23 cellular contexts compared by ENCODE assay signal in the genomic region with DNA sequence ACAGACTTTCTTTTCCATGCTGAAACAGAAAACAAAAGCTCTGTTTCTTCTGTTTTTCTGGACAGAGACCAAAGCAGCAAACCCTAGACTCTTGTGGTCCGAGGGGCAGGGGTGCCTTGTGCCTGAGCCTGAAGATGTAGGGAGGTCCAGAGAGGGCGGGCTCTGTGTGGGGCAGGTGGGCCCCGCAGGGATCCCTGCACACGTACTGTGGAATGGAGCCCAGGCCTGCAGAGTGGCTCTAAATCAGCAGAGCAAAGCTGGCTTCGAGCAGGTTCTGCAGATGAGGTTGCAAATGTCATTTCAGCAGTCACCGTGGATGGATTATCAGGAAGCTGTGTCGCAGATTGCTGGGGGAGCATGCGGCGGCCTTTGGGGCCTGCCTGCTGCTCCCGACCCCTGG.
"Had no signal": no experiment of that assay in that cellular context is flagged by ENCODE, and none has a peak within 500 bp of the region (broad histone marks: within the 10 kb centered on the region; RNA-seq: fewer than 3 reads in every experiment).

No MANE protein-coding gene starts in this region.

- H3K27me3 ChIP-seq: right atrium auricular region, right lobe of liver, testis, thyroid gland, transverse colon, upper lobe of left lung, vagina had no signal

- ATAC-seq: natural killer cell; stimulated activated memory B cell treated with anti-CD40 and anti-IgM and Interleukin-4, amounts not matched to agents 10 μg/mL and 1 μg/mL and 100 μg/mL, for 72 hours; stimulated activated naive CD8-positive, alpha-beta T cell treated with anti-CD3 and anti-CD28 coated beads, Interleukin-15, amount 100 ng/mL, for 72 hours had no signal

- H3K36me3 ChIP-seq: left ventricle myocardium inferior, right atrium auricular region, right lobe of liver, thyroid gland, transverse colon, upper lobe of left lung, vagina had no signal

- DNase-seq: hypothalamus; islet precursor cell; left ventricle myocardium inferior; mesendoderm; naive B cell; natural killer cell; occipital lobe; right lobe of liver; stimulated activated CD4-positive, alpha-beta T cell treated with anti-CD3 and anti-CD28 coated beads, Interleukin-1b, Interleukin-23, amount 100 ng/mL, for 48 hours; stimulated activated CD4-positive, alpha-beta T cell treated with anti-CD3 and anti-CD28 coated beads, Interleukin-2, amount 100 ng/mL, for 48 hours; stimulated activated CD4-positive, alpha-beta T cell treated with anti-CD3 and anti-CD28 coated beads, Interleukin-4, amount 100 ng/mL, for 4 hours; stimulated activated CD8-positive, alpha-beta memory T cell treated with anti-CD3 and anti-CD28 coated beads, Interleukin-4, amount 100 ng/mL, for 48 hours; stimulated activated naive CD4-positive, alpha-beta T cell treated with Interleukin-2 at 50 U/mL for 16 hours; stimulated activated naive CD8-positive, alpha-beta T cell treated with anti-CD3 and anti-CD28 coated beads, Interleukin-15, amount 100 ng/mL, for 72 hours; testis; thyroid gland; transverse colon had no signal

- H3K4me3 ChIP-seq: left ventricle myocardium inferior, lung, right atrium auricular region, right lobe of liver, smooth muscle cell, testis, thyroid gland, transverse colon, upper lobe of left lung, vagina had no signal

- H3K27ac ChIP-seq: left ventricle myocardium inferior, right atrium auricular region, right lobe of liver, testis, thyroid gland, transverse colon, upper lobe of left lung, vagina had no signal

- H3K9me3 ChIP-seq: left ventricle myocardium inferior, right atrium auricular region, right lobe of liver, testis, thyroid gland, transverse colon, upper lobe of left lung, vagina had no signal

- H3K4me1 ChIP-seq: left ventricle myocardium inferior, right atrium auricular region, right lobe of liver, testis, thyroid gland, transverse colon, upper lobe of left lung, vagina had no signal
